ENCODE assay signal across 10 cellular contexts in the genomic region with DNA sequence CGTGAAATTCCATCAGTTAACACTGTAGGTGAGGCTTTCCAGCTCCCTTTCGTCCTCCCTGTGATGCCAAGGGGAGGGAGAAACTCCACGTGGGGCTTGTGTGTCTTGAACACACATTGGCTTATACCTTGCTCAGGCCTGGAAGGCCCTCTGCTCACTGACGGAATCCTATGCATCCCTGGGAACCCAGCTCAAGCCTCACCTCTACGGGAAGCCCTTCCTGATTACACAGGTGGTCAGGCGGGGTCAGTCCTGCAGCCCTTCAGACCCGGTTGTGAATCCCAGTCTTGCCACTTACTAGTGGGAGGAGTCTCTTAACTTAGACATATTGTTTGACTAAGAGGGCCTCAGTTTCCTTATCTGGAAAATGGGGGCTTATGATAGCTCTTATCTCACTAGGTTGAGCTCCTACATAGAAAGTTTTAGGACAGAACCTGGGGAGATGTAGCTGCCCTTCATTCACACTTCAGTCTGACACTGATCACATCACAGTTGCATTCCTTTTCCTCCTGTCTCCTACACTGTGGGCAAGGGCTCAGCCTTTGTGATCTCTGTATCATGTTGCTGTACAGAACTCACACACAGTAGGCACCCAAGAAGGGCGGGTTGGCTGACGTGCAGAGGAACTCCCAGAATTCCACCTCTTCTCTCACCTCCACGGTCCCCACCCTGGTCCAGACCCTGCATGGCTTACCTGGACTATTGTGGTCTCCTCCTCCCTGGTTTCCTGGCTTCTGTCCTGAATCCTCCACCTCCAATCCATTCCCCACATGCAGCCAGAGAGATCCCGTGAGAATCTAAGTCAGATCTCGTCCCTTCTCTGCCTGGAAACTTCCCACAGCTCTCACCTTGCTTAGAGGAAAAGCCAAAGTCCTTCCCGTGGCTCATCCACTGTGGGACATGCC.
A peak's percentile ranks its signal among the peaks of the same experiment; 100 is the strongest.
DNase-seq lines count a peak whose midpoint lies in the region; ATAC-seq, FAIRE-seq and TF ChIP-seq lines count a peak whose summit lies in the region.
"Had no signal": no experiment of that assay in that cellular context is flagged by ENCODE, and none has a peak within 500 bp of the region (broad histone marks: within the 10 kb centered on the region; RNA-seq: fewer than 3 reads in every experiment).

No MANE protein-coding gene starts in this region.

- ATAC-seq in A549 (peak; percentile 5 to 16; a peak in 3 of 6 replicates), Panc1 (peak; percentile 27), GM18858 (IDR thresholded peaks at IDR 0.05; ENCODE audit: unreplicated experiment) (no peak)

- H3K27me3 ChIP-seq in Panc1 (ENCODE audit: control insufficient read depth, insufficient read depth, low read length) (no peaks in the 10 kb centered on the region), BE2C (no peaks in the 10 kb centered on the region)

- H3K36me3 ChIP-seq in Panc1 (ENCODE audit: control insufficient read depth, insufficient read depth, low read length), result no peaks in the 10 kb centered on the region
- H3K36me3 ChIP-seq in BE2C, result no peaks in the 10 kb centered on the region

- H3K27ac Mint-ChIP-seq in osteocyte (ENCODE audit: unreplicated experiment) (peak overlapping the region; percentile 75), glutamatergic neuron (ENCODE audit: unreplicated experiment) (no peak overlapping the region)
- H3K27ac Mint-ChIP-seq: B cell, memory B cell had no signal

- H3K9me3 Mint-ChIP-seq in osteocyte (ENCODE audit: unreplicated experiment) (peaks cover 5% of the 10 kb centered on the region), glutamatergic neuron (ENCODE audit: unreplicated experiment) (peaks cover 6% of the 10 kb centered on the region)

- peak overlapping the region; percentile 91 for H3K4me2 ChIP-seq in A549

- TF ChIP-seq RAD21 in A549 (conservative IDR thresholded peaks at IDR 0.05 in 1 of 2, IDR thresholded peaks at IDR 0.05 in 1 of 2), result no peak

- TF ChIP-seq EP300 in A549 (IDR thresholded peaks at IDR 0.05), result no peak

- 42% methylated on average over 13 of the region's 13 CpGs for WGBS in A549 (ENCODE audit: missing lambda C conversion rate)

- DNase-seq in A549 (ENCODE audit: low read depth in 1 of 2, low spot score in 1 of 2) (peak in 1 of 2 experiments; percentile 53), Panc1 (ENCODE audit: low read depth, low spot score) (no peak), epithelial cell of proximal tubule (ENCODE audit: low read depth) (no peak), osteocyte (ENCODE audit: extremely low spot score, unreplicated experiment) (no peak), glutamatergic neuron (no peak), activated gamma-delta T cell treated with Interleukin-2 at 50 U/mL for 16 hours (no peak), BE2C (no peak)

- intact Hi-C loops in Panc1 (cut with micrococcal nuclease; ENCODE audit: unreplicated experiment), result no loop called here

- 0 out of 3 replicates have a peak, but pooled peaks cover 5% of the 10 kb centered on the region for H3K9me3 ChIP-seq in A549
- no peaks in the 10 kb centered on the region for H3K9me3 ChIP-seq in Panc1 (ENCODE audit: control insufficient read depth, insufficient read depth, low read depth, low read length)
- no peaks in the 10 kb centered on the region for H3K9me3 ChIP-seq in BE2C

- POLR2A ChIA-PET in A549 (lab: Yijun Ruan, JAX), result interaction anchor here (1.0 to 1.7 kb wide), 7 partner anchors 7 to 130 kb away, joined by 3 to 14 read pairs (median 5); a partner anchor contains a TSS
- POLR2A ChIA-PET in Panc1 (lab: Charles Lee), result no interaction called here

- H3K4me3 Mint-ChIP-seq in osteocyte (ENCODE audit: unreplicated experiment) (no peak overlapping the region), glutamatergic neuron (ENCODE audit: unreplicated experiment) (no peak overlapping the region)
- H3K4me3 Mint-ChIP-seq: B cell, memory B cell had no signal

- TF ChIP-seq POLR2A in A549 (IDR thresholded peaks at IDR 0.05; ENCODE audit: low read length), result no peak

- CTCF ChIA-PET in A549 (lab: Yijun Ruan, JAX) (interaction anchor here (0.8 to 2.6 kb wide), 18 partner anchors 10 to 259 kb away, joined by 3 to 22 read pairs (median 4); a partner anchor contains a TSS), Panc1 (lab: Charles Lee) (no interaction called here)

- H3K4me1 ChIP-seq in A549 (peaks cover 31% of the 10 kb centered on the region), Panc1 (ENCODE audit: control insufficient read depth, insufficient read depth, low read length) (peaks cover 7% of the 10 kb centered on the region), BE2C (peaks cover 13% of the 10 kb centered on the region)

- H3K4me1 Mint-ChIP-seq in osteocyte (ENCODE audit: unreplicated experiment), result peaks cover 27% of the 10 kb centered on the region
- H3K4me1 Mint-ChIP-seq in glutamatergic neuron (ENCODE audit: low read depth, unreplicated experiment), result peaks cover 2% of the 10 kb centered on the region
- H3K4me1 Mint-ChIP-seq: B cell, memory B cell had no signal

- no peak for FAIRE-seq in A549 (lab: Jason Lieb, UNC)

- H3K36me3 Mint-ChIP-seq in osteocyte (ENCODE audit: unreplicated experiment) (no peaks in the 10 kb centered on the region), glutamatergic neuron (ENCODE audit: unreplicated experiment) (peaks cover 2% of the 10 kb centered on the region)
- H3K36me3 Mint-ChIP-seq: memory B cell had no signal

- H3K4me3 ChIP-seq in A549 (peak overlapping the region; percentile 76), Panc1 (ENCODE audit: low read depth in 2 of 2, low read length in 2 of 2) (no peak overlapping the region), epithelial cell of proximal tubule (ENCODE audit: low read depth, low read length) (peak overlapping the region; percentile 50), BE2C (ENCODE audit: low read depth, low read length) (no peak overlapping the region)

- H3K27ac ChIP-seq in A549 (peak overlapping the region; percentile 94 to 99), Panc1 (ENCODE audit: low read length) (no peak overlapping the region)

- no TSS peak for BruUV-seq in Panc1 (replicated peaks; lab: Mats Ljungman, UMichigan)

- in situ Hi-C loops in Panc1 (cut with HindIII; ENCODE audit: low pct_unique_long_range_greater_than_20kb, low sequenced_read_pairs), result loop anchor here (10.0 kb wide), 1 partner anchor 165 kb away; no protein-coding TSS in a partner anchor

- H3K27me3 Mint-ChIP-seq in osteocyte (ENCODE audit: unreplicated experiment) (peaks cover 5% of the 10 kb centered on the region), glutamatergic neuron (ENCODE audit: unreplicated experiment) (peaks cover 2% of the 10 kb centered on the region)

- no peak for TF ChIP-seq CTCF in A549 (IDR thresholded peaks at IDR 0.05)
- no peak for TF ChIP-seq CTCF in Panc1 (IDR thresholded peaks at IDR 0.05)
- no peak for TF ChIP-seq CTCF in epithelial cell of proximal tubule (conservative IDR thresholded peaks at IDR 0.05; ENCODE audit: low read depth, low read length)
- no peak for TF ChIP-seq CTCF in osteocyte (IDR thresholded peaks at IDR 0.05)
- no peak for TF ChIP-seq CTCF in glutamatergic neuron (IDR thresholded peaks at IDR 0.05; ENCODE audit: partially characterized antibody, unreplicated experiment)
- TF ChIP-seq CTCF in BE2C (IDR thresholded peaks at IDR 0.05; ENCODE audit: low read depth, low read length), result no peak

TF ChIP-seq in A549, 52 proteins besides CTCF, POLR2A, EP300 and RAD21:
- no peak for TF ChIP-seq NFE2L2 (conservative IDR thresholded peaks at IDR 0.05; ENCODE audit: low read length)
- TF ChIP-seq ESRRA (IDR thresholded peaks at IDR 0.05; ENCODE audit: borderline replicate concordance, low read length), result no peak
- 0 out of 2 replicates have a peak, but pooled peaks have one; percentile 17 for TF ChIP-seq HOXB13 (CRISPR knock-in tag; IDR thresholded peaks at IDR 0.05; ENCODE audit: low read depth)
- TF ChIP-seq, protein P1, sequence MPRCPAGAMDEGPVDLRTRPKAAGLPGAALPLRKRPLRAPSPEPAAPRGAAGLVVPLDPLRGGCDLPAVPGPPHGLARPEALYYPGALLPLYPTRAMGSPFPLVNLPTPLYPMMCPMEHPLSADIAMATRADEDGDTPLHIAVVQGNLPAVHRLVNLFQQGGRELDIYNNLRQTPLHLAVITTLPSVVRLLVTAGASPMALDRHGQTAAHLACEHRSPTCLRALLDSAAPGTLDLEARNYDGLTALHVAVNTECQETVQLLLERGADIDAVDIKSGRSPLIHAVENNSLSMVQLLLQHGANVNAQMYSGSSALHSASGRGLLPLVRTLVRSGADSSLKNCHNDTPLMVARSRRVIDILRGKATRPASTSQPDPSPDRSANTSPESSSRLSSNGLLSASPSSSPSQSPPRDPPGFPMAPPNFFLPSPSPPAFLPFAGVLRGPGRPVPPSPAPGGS (IDR thresholded peaks at IDR 0.05), result no peak
- TF ChIP-seq, protein P2, sequence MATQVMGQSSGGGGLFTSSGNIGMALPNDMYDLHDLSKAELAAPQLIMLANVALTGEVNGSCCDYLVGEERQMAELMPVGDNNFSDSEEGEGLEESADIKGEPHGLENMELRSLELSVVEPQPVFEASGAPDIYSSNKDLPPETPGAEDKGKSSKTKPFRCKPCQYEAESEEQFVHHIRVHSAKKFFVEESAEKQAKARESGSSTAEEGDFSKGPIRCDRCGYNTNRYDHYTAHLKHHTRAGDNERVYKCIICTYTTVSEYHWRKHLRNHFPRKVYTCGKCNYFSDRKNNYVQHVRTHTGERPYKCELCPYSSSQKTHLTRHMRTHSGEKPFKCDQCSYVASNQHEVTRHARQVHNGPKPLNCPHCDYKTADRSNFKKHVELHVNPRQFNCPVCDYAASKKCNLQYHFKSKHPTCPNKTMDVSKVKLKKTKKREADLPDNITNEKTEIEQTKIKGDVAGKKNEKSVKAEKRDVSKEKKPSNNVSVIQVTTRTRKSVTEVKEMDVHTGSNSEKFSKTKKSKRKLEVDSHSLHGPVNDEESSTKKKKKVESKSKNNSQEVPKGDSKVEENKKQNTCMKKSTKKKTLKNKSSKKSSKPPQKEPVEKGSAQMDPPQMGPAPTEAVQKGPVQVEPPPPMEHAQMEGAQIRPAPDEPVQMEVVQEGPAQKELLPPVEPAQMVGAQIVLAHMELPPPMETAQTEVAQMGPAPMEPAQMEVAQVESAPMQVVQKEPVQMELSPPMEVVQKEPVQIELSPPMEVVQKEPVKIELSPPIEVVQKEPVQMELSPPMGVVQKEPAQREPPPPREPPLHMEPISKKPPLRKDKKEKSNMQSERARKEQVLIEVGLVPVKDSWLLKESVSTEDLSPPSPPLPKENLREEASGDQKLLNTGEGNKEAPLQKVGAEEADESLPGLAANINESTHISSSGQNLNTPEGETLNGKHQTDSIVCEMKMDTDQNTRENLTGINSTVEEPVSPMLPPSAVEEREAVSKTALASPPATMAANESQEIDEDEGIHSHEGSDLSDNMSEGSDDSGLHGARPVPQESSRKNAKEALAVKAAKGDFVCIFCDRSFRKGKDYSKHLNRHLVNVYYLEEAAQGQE (IDR thresholded peaks at IDR 0.05), result no peak
- peak; percentile 47; the same call in 1 of the 2 replicates for TF ChIP-seq KDM1A (IDR thresholded peaks at IDR 0.05; ENCODE audit: low read depth)

Comparison
In these comparisons a context has a peak if more than half of its experiments do, and no peak if none do; other contexts are left out.
1. H3K4me3 ChIP-seq: peak in A549 (single experiment) and epithelial cell of proximal tubule (single experiment); none in Panc1 (0 of 2) and BE2C (single experiment).